1 cellular context compared by ENCODE assay signal in the genomic region with DNA sequence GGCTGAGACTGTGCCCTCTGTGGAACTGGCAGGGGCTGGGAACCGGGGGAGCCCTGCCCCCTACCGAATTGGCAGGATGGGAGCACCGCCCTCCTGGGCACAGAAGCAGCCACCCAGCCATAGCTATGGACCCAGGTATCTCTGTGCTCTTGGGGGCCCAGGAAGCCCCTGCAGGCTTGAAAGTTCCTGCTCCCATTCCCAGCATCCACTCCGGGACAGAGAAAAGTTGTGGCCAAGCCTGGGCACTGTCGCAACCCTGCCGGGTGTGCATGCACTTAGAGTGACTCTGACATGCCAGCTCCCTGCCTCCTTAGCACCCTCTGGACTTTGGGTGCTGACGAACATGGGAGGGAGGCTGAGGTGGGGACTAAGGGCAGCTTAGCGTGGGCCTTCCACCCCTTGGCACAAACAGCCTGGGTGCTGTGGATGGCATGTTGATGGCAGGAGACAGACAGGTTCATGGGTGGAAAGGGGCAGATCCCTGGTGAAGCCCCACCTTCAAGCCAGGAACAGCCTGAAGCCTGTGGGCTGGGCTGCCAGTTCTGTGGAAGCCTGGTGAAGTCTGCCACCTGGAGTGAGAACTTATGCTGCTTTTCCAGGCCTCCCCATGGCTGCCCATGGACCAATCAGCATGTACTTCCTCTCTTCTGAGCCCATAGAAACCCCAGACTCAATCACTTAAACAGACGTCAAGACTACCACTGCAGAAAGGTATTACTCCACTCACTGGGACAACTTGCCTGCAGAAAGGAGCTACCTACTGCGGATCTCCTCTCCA.
TF ChIP-seq lines count a peak whose summit lies in the region.

No MANE protein-coding gene starts in this region.

TF ChIP-seq in WTC11, 78 proteins besides CTCF, POLR2A, EP300 and RAD21 (continued from another document):
- TF ChIP-seq, protein P1, sequence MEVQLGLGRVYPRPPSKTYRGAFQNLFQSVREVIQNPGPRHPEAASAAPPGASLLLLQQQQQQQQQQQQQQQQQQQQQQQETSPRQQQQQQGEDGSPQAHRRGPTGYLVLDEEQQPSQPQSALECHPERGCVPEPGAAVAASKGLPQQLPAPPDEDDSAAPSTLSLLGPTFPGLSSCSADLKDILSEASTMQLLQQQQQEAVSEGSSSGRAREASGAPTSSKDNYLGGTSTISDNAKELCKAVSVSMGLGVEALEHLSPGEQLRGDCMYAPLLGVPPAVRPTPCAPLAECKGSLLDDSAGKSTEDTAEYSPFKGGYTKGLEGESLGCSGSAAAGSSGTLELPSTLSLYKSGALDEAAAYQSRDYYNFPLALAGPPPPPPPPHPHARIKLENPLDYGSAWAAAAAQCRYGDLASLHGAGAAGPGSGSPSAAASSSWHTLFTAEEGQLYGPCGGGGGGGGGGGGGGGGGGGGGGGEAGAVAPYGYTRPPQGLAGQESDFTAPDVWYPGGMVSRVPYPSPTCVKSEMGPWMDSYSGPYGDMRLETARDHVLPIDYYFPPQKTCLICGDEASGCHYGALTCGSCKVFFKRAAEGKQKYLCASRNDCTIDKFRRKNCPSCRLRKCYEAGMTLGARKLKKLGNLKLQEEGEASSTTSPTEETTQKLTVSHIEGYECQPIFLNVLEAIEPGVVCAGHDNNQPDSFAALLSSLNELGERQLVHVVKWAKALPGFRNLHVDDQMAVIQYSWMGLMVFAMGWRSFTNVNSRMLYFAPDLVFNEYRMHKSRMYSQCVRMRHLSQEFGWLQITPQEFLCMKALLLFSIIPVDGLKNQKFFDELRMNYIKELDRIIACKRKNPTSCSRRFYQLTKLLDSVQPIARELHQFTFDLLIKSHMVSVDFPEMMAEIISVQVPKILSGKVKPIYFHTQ (CRISPR knock-in tag; IDR thresholded peaks at IDR 0.05): no peak
- no peak for TF ChIP-seq ATF1 (CRISPR knock-in tag; IDR thresholded peaks at IDR 0.05)
